Comparison of ENCODE assay signal across 10 cellular contexts in genomic region chr7:27204851-27205322, GRCh38. TPM values are rescaled to one million over a fixed set of nuclear protein-coding genes. Genes with fewer than 3 reads are reported as not detected.
DNase-seq lines count a peak whose midpoint lies in the region; ATAC-seq, FAIRE-seq and TF ChIP-seq lines count a peak whose summit lies in the region.
"Had no signal": no experiment of that assay in that cellular context is flagged by ENCODE, and none has a peak within 500 bp of the region (broad histone marks: within the 10 kb centered on the region; RNA-seq: fewer than 3 reads in every experiment).

No MANE protein-coding gene starts in this region.

- H2AFZ ChIP-seq in endothelial cell of umbilical vein (ENCODE audit: low read depth, low read length): no peak overlapping the region

- TF ChIP-seq CTCF in HFFc6 (IDR thresholded peaks at IDR 0.05) (no peak), endothelial cell of umbilical vein (IDR thresholded peaks at IDR 0.05; ENCODE audit: extremely low read depth in 1 of 2, insufficient read depth in 1 of 2, low read depth in 1 of 2, low read length in 2 of 2) (no peak), osteocyte (IDR thresholded peaks at IDR 0.05) (no peak), progenitor cell of endocrine pancreas (IDR thresholded peaks at IDR 0.05; ENCODE audit: unreplicated experiment) (no peak)

- H3K9me1 ChIP-seq in endothelial cell of umbilical vein (replicated peaks; ENCODE audit: control insufficient read depth, extremely low read depth, insufficient read depth, low read length): no peaks in the 10 kb centered on the region

- TF ChIP-seq POLR2A in endothelial cell of umbilical vein (IDR thresholded peaks at IDR 0.05; ENCODE audit: low read depth, low read length): no peak

- H3K4me1 Mint-ChIP-seq in HFFc6 (ENCODE audit: low read depth) (peaks cover 13% of the 10 kb centered on the region), osteocyte (ENCODE audit: unreplicated experiment) (peaks cover 36% of the 10 kb centered on the region), progenitor cell of endocrine pancreas (ENCODE audit: low read depth) (peaks cover 5% of the 10 kb centered on the region)

- H3K4me3 ChIP-seq in endothelial cell of umbilical vein (replicated peaks in 1 of 3; ENCODE audit: insufficient read depth in 1 of 3, low read depth in 1 of 3, low read length in 3 of 3): no peak overlapping the region

- H3K36me3 ChIP-seq in endothelial cell of umbilical vein (ENCODE audit: control insufficient read depth in 2 of 2, extremely low read depth in 1 of 2, insufficient read depth in 2 of 2, low read length in 2 of 2): no peaks in the 10 kb centered on the region

- peak overlapping the region; percentile 24; the same call in 1 of the 2 replicates for H3K4me3 Mint-ChIP-seq in HFFc6
- H3K4me3 Mint-ChIP-seq in osteocyte (ENCODE audit: unreplicated experiment): peak overlapping the region; percentile 73
- H3K4me3 Mint-ChIP-seq in progenitor cell of endocrine pancreas (ENCODE audit: low read depth): no peak overlapping the region

- H3K36me3 Mint-ChIP-seq in HFFc6 (ENCODE audit: low read depth): no peaks in the 10 kb centered on the region
- H3K36me3 Mint-ChIP-seq in osteocyte (ENCODE audit: unreplicated experiment): peaks cover 7% of the 10 kb centered on the region
- H3K36me3 Mint-ChIP-seq in progenitor cell of endocrine pancreas (ENCODE audit: insufficient read depth): no peaks in the 10 kb centered on the region

- peak; percentile 76 for FAIRE-seq in endothelial cell of umbilical vein (lab: Jason Lieb, UNC)

- dilution Hi-C loops in endothelial cell of umbilical vein (cut with MboI; ENCODE audit: extremely low pct_ligation_motif_present, low sequenced_read_pairs): no loop called here

- H3K79me2 ChIP-seq in endothelial cell of umbilical vein (ENCODE audit: control insufficient read depth, insufficient read depth, low read length): no peaks in the 10 kb centered on the region

- no peak for ATAC-seq in HG02981 (IDR thresholded peaks at IDR 0.05; ENCODE audit: unreplicated experiment)

- no peak overlapping the region for H3K27ac ChIP-seq in endothelial cell of umbilical vein (ENCODE audit: insufficient read depth, low read depth, low read length)

- H3K27me3 Mint-ChIP-seq in HFFc6 (ENCODE audit: insufficient read depth): peaks cover 5% of the 10 kb centered on the region
- H3K27me3 Mint-ChIP-seq in osteocyte (ENCODE audit: unreplicated experiment): peaks cover 94% of the 10 kb centered on the region
- H3K27me3 Mint-ChIP-seq in progenitor cell of endocrine pancreas: peaks cover 98% of the 10 kb centered on the region

- no TSS peak for BruUV-seq in endothelial cell of umbilical vein (replicated peaks; lab: Mats Ljungman, UMichigan)

- peak; percentile 53 for DNase-seq in AG20443 (ENCODE audit: low spot score)
- DNase-seq in HFFc6: no peak
- no peak for DNase-seq in endothelial cell of umbilical vein (ENCODE audit: low read depth, low spot score)
- DNase-seq in osteocyte (ENCODE audit: extremely low spot score, unreplicated experiment): no peak
- no peak for DNase-seq in NK-92 treated with Interleukin-12 subunit alpha and Interleukin-12 subunit beta, amount 100 ng/mL, for 24 hours (lab: John Stamatoyannopoulos, UW)
- no peak for DNase-seq in progenitor cell of endocrine pancreas (ENCODE audit: low spot score, unreplicated experiment)
- DNase-seq in T-helper 9 cell: no peak
- DNase-seq: activated CD4-positive, alpha-beta T cell treated with anti-CD3 and anti-CD28 coated beads for 4 hours; Kasumi-1 had no signal

- H3K9me3 Mint-ChIP-seq in HFFc6 (no peaks in the 10 kb centered on the region), osteocyte (ENCODE audit: unreplicated experiment) (no peaks in the 10 kb centered on the region), progenitor cell of endocrine pancreas (ENCODE audit: low read depth) (no peaks in the 10 kb centered on the region)

- H3K9ac ChIP-seq in endothelial cell of umbilical vein (replicated peaks; ENCODE audit: extremely low read depth, insufficient read depth, low read length): no peak overlapping the region

- no peaks in the 10 kb centered on the region for H4K20me1 ChIP-seq in endothelial cell of umbilical vein (replicated peaks; ENCODE audit: control insufficient read depth, extremely low read depth, insufficient read depth, low read length)

- H3K4me1 ChIP-seq in endothelial cell of umbilical vein (ENCODE audit: control insufficient read depth, extremely low read depth, insufficient read depth, low read length): peaks cover 18% of the 10 kb centered on the region

- H3K27ac Mint-ChIP-seq in HFFc6 (no peak overlapping the region), osteocyte (ENCODE audit: unreplicated experiment) (no peak overlapping the region), progenitor cell of endocrine pancreas (no peak overlapping the region)

- no peaks in the 10 kb centered on the region for H3K9me3 ChIP-seq in endothelial cell of umbilical vein (replicated peaks; ENCODE audit: control insufficient read depth, insufficient read depth, low read length)

- CTCF ChIA-PET in endothelial cell of umbilical vein (lab: Charles Lee): interaction anchor here (0.7 to 2.5 kb wide), 8 partner anchors 9 to 889 kb away, joined by 3 to 22 read pairs (median 4); no protein-coding TSS in a partner anchor

- peak overlapping the region; percentile 3 for H3K4me2 ChIP-seq in endothelial cell of umbilical vein (ENCODE audit: insufficient read depth, low read length)

- POLR2A ChIA-PET in endothelial cell of umbilical vein (lab: Charles Lee): no interaction called here

- intact Hi-C loops in endothelial cell of umbilical vein (cut with micrococcal nuclease): no loop called here

- H3K27me3 ChIP-seq in endothelial cell of umbilical vein (ENCODE audit: control insufficient read depth in 2 of 2, insufficient read depth in 2 of 2, low read length in 2 of 2): peaks cover 81 to 85% of the 10 kb centered on the region in 2 experiments

RNA-seq across cellular contexts. Expression of gene HOXA13, which starts 5.0 kb away (rescaled TPM):
- 10 to 100 TPM; 11.1 to 16.0 (median 13.1) TPM for total RNA-seq in HFFc6 (2021; fragmentation: NEBNext Ultra II Directional; extraction: Animal tissue kit (Norgen Biotek cat#: 25700))
- 0.09 and 0.22 TPM in 2 replicates for total RNA-seq in endothelial cell of umbilical vein
- 0.02 TPM in 1 of 2 replicates, not detected in the other for polyA plus RNA-seq in endothelial cell of umbilical vein
- polyA plus RNA-seq in endothelial cell of umbilical vein (2011; cell fraction: cytosol; rRNA removed): 0.01 TPM in 2 replicates
- 0.03 TPM in 1 of 2 replicates, not detected in the other for polyA plus RNA-seq in endothelial cell of umbilical vein (2011; cell fraction: nucleus; rRNA removed)
- not detected in 2 replicates for polyA plus RNA-seq in endothelial cell of umbilical vein (2012)
- polyA minus RNA-seq in endothelial cell of umbilical vein: not detected in 2 replicates
- polyA minus RNA-seq in endothelial cell of umbilical vein (2011; cell fraction: cytosol; rRNA and poly(A)+ RNA removed): 0.72 TPM
- polyA minus RNA-seq in endothelial cell of umbilical vein (2011; cell fraction: nucleus; rRNA and poly(A)+ RNA removed): not detected in 2 replicates
- not detected in 2 replicates for total RNA-seq in osteocyte
- not detected in 2 replicates for total RNA-seq in progenitor cell of endocrine pancreas

RNA-seq across cellular contexts. Expression of gene HOXA11, which starts 19.9 kb away (rescaled TPM):
- 10 to 100 TPM; 33.1 to 42.1 (median 39.1) TPM for total RNA-seq in HFFc6 (2021; fragmentation: NEBNext Ultra II Directional; extraction: Animal tissue kit (Norgen Biotek cat#: 25700))
- total RNA-seq in endothelial cell of umbilical vein (15.2 and 16.7 TPM in 2 replicates), osteocyte (not detected in 2 replicates), progenitor cell of endocrine pancreas (not detected in 2 replicates)
- 10.4 and 10.8 TPM in 2 replicates for polyA plus RNA-seq in endothelial cell of umbilical vein
- polyA plus RNA-seq in endothelial cell of umbilical vein (2011; cell fraction: cytosol; rRNA removed): 8.2 and 9.7 TPM in 2 replicates
- polyA plus RNA-seq in endothelial cell of umbilical vein (2011; cell fraction: nucleus; rRNA removed): 4.6 and 5.5 TPM in 2 replicates
- polyA plus RNA-seq in endothelial cell of umbilical vein (2012): 11.6 TPM in 2 replicates
- polyA minus RNA-seq in endothelial cell of umbilical vein: 6.6 and 8.6 TPM in 2 replicates
- 2.8 TPM for polyA minus RNA-seq in endothelial cell of umbilical vein (2011; cell fraction: cytosol; rRNA and poly(A)+ RNA removed)
- polyA minus RNA-seq in endothelial cell of umbilical vein (2011; cell fraction: nucleus; rRNA and poly(A)+ RNA removed): 3.6 and 3.7 TPM in 2 replicates

RNA-seq across cellular contexts. Expression of gene HOXA10, which starts 30.8 kb away (rescaled TPM):
- total RNA-seq in HFFc6 (2021; fragmentation: NEBNext Ultra II Directional; extraction: Animal tissue kit (Norgen Biotek cat#: 25700)): 10 to 100 TPM; 38.9 to 43.5 (median 41.1) TPM
- total RNA-seq in endothelial cell of umbilical vein (24.4 and 27.6 TPM in 2 replicates), osteocyte (not detected in 2 replicates), progenitor cell of endocrine pancreas (not detected in 2 replicates)
- polyA plus RNA-seq in endothelial cell of umbilical vein: 23.7 and 30.3 TPM in 2 replicates
- polyA plus RNA-seq in endothelial cell of umbilical vein (2011; cell fraction: cytosol; rRNA removed): 15.8 and 19.0 TPM in 2 replicates
- polyA plus RNA-seq in endothelial cell of umbilical vein (2011; cell fraction: nucleus; rRNA removed): 16.7 TPM in 2 replicates
- polyA plus RNA-seq in endothelial cell of umbilical vein (2012): 15.1 and 20.3 TPM in 2 replicates
- 24.4 and 30.3 TPM in 2 replicates for polyA minus RNA-seq in endothelial cell of umbilical vein
- 3.2 TPM for polyA minus RNA-seq in endothelial cell of umbilical vein (2011; cell fraction: cytosol; rRNA and poly(A)+ RNA removed)
- polyA minus RNA-seq in endothelial cell of umbilical vein (2011; cell fraction: nucleus; rRNA and poly(A)+ RNA removed): 8.0 and 9.1 TPM in 2 replicates

RNA-seq across cellular contexts. Expression of gene EVX1, which starts 37.7 kb away (rescaled TPM):
- total RNA-seq in HFFc6 (2021; fragmentation: NEBNext Ultra II Directional; extraction: Animal tissue kit (Norgen Biotek cat#: 25700)): not detected
- total RNA-seq in endothelial cell of umbilical vein: not detected in 2 replicates
- not detected in 2 replicates for polyA plus RNA-seq in endothelial cell of umbilical vein
- polyA plus RNA-seq in endothelial cell of umbilical vein (2011; cell fraction: cytosol; rRNA removed): not detected in 2 replicates
- polyA plus RNA-seq in endothelial cell of umbilical vein (2011; cell fraction: nucleus; rRNA removed): not detected in 2 replicates
- polyA plus RNA-seq in endothelial cell of umbilical vein (2012): not detected in 2 replicates
- polyA minus RNA-seq in endothelial cell of umbilical vein: not detected in 2 replicates
- not detected for polyA minus RNA-seq in endothelial cell of umbilical vein (2011; cell fraction: cytosol; rRNA and poly(A)+ RNA removed)
- polyA minus RNA-seq in endothelial cell of umbilical vein (2011; cell fraction: nucleus; rRNA and poly(A)+ RNA removed): not detected in 2 replicates
- not detected in 2 replicates for total RNA-seq in osteocyte
- total RNA-seq in progenitor cell of endocrine pancreas: not detected in 2 replicates

RNA-seq across cellular contexts. Expression of gene HOXA9, which starts 39.5 kb away (rescaled TPM):
- total RNA-seq in HFFc6 (2021; fragmentation: NEBNext Ultra II Directional; extraction: Animal tissue kit (Norgen Biotek cat#: 25700)): 10 to 100 TPM; 25.2 to 37.0 (median 26.7) TPM
- total RNA-seq in endothelial cell of umbilical vein: 61.6 and 62.9 TPM in 2 replicates
- 47.2 and 84.1 TPM in 2 replicates for polyA plus RNA-seq in endothelial cell of umbilical vein
- 44.6 and 46.3 TPM in 2 replicates for polyA plus RNA-seq in endothelial cell of umbilical vein (2011; cell fraction: cytosol; rRNA removed)
- polyA plus RNA-seq in endothelial cell of umbilical vein (2011; cell fraction: nucleus; rRNA removed): 94.3 and 108 TPM in 2 replicates
- 32.3 and 47.7 TPM in 2 replicates for polyA plus RNA-seq in endothelial cell of umbilical vein (2012)
- 8.0 and 11.3 TPM in 2 replicates for polyA minus RNA-seq in endothelial cell of umbilical vein
- polyA minus RNA-seq in endothelial cell of umbilical vein (2011; cell fraction: cytosol; rRNA and poly(A)+ RNA removed): not detected
- polyA minus RNA-seq in endothelial cell of umbilical vein (2011; cell fraction: nucleus; rRNA and poly(A)+ RNA removed): 14.0 and 22.7 TPM in 2 replicates
- total RNA-seq in osteocyte: not detected in 2 replicates
- total RNA-seq in progenitor cell of endocrine pancreas: not detected in 2 replicates

Comparison
In these comparisons a context has a peak if more than half of its experiments do, and no peak if none do; other contexts are left out.
1. RNA of gene HOXA11, which starts 19.9 kb away (total RNA-seq): 33.1 to 42.1 TPM in HFFc6 and 15.2 to 16.7 TPM in endothelial cell of umbilical vein; not detected in progenitor cell of endocrine pancreas and not detected in osteocyte; every median in the first group is over 10 times any median in the second.
2. RNA of gene HOXA10, which starts 30.8 kb away (total RNA-seq): 38.9 to 43.5 TPM in HFFc6 and 24.4 to 27.6 TPM in endothelial cell of umbilical vein; not detected in osteocyte and not detected in progenitor cell of endocrine pancreas; every median in the first group is over 10 times any median in the second.